Comparison of ENCODE assay signal across 11 cellular contexts in the genomic region with DNA sequence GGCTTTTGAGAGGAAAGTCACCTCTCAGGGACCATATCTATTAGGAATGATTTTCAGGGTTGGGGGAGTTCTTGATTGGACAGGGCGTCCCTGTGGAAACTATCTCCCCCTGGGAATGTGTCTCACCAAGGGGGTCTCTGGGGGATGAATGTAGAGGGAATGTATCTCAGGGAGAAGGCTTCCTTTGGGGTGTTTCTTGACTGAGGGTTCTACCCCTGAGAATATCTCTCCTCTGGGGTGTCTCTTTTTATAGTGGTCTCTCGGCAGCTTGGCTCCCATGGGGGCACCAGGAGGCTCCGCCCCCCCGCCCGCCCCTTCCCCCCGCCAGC. TPM values are rescaled to one million over a fixed set of nuclear protein-coding genes. Genes with fewer than 3 reads are reported as not detected.
A peak's percentile ranks its signal among the peaks of the same experiment; 100 is the strongest.
DNase-seq lines count a peak whose midpoint lies in the region; TF ChIP-seq lines count a peak whose summit lies in the region.
"Had no signal": no experiment of that assay in that cellular context is flagged by ENCODE, and none has a peak within 500 bp of the region (broad histone marks: within the 10 kb centered on the region; RNA-seq: fewer than 3 reads in every experiment).

No MANE protein-coding gene starts in this region.

- no peak overlapping the region for H2BK120ac ChIP-seq in neuronal stem cell (ENCODE audit: low read depth, low read length)

- no peak overlapping the region for H4K8ac ChIP-seq in neuronal stem cell (ENCODE audit: low read depth, low read length)

- no peak overlapping the region for H3K14ac ChIP-seq in neuronal stem cell (ENCODE audit: low read length)

- H3K4me1 Mint-ChIP-seq in brain, result peaks cover 49% of the 10 kb centered on the region

- no peak overlapping the region for H2BK5ac ChIP-seq in neuronal stem cell (ENCODE audit: low read length)

- H3K4ac ChIP-seq in neuronal stem cell (ENCODE audit: low read length), result no peak overlapping the region

- no peak overlapping the region for H2BK15ac ChIP-seq in neuronal stem cell (ENCODE audit: low read length)

- peak; percentile 75 for DNase-seq in NCI-H2171 treated with DMSO at 0.1 percent for 48 hours (lab: John Stamatoyannopoulos, UW)
- no peak for DNase-seq in NCI-H2171 (lab: John Stamatoyannopoulos, UW)
- DNase-seq in neuronal stem cell (ENCODE audit: low spot score), result no peak
- no peak for DNase-seq in GM19238 (ENCODE audit: insufficient read length, low spot score)
- no peak for DNase-seq in HT-29 (ENCODE audit: low spot score)
- DNase-seq in mucosa of gallbladder (ENCODE audit: low spot score), result no peak
- DNase-seq: NCI-H526 treated with DMSO at 0.1 percent for 48 hours had no signal

- H3K27ac ChIP-seq in HUES48 (ENCODE audit: low read depth, low read length) (no peak overlapping the region), neuronal stem cell (replicated peaks; ENCODE audit: low read length) (no peak overlapping the region)
- H3K27ac ChIP-seq: HL-60 had no signal

- no peaks in the 10 kb centered on the region for H3K36me3 Mint-ChIP-seq in brain

- no peak overlapping the region for H3K23ac ChIP-seq in neuronal stem cell (ENCODE audit: low read depth, low read length, poor library complexity)

- H3K36me3 ChIP-seq in HUES48 (ENCODE audit: control insufficient read depth, insufficient read depth, low read length) (no peaks in the 10 kb centered on the region), neuronal stem cell (replicated peaks in 1 of 2; ENCODE audit: control insufficient read depth in 2 of 2, insufficient read depth in 2 of 2, low read length in 2 of 2) (no peaks in the 10 kb centered on the region)

- peak overlapping the region; percentile 77 for H3K4me2 ChIP-seq in neuronal stem cell (ENCODE audit: insufficient read depth, low read length, poor library complexity, severe bottlenecking)

- H3K27ac Mint-ChIP-seq in brain, result peak overlapping the region; percentile 9 to 78 (median 62)

- H4K91ac ChIP-seq in neuronal stem cell (ENCODE audit: low read depth, low read length, poor library complexity), result no peak overlapping the region

- no CpG with 5 or more reads among the region's 6 CpGs for WGBS in neuronal stem cell (ENCODE audit: extremely low coverage in 2 of 2, insufficient read length in 2 of 2, insufficient replicate concordance in 1 of 2), 2 donors

- H3K9me3 ChIP-seq in HUES48 (ENCODE audit: control insufficient read depth, insufficient read depth, low read length), result no peaks in the 10 kb centered on the region
- no peaks in the 10 kb centered on the region for H3K9me3 ChIP-seq in neuronal stem cell (replicated peaks in 1 of 2; ENCODE audit: control insufficient read depth in 2 of 2, insufficient read depth in 1 of 2, low read depth in 1 of 2, low read length in 2 of 2)

- H3K4me3 Mint-ChIP-seq in brain, result peak overlapping the region; percentile 79 to 95 (median 88)

- peaks cover 8% of the 10 kb centered on the region for H3K4me1 ChIP-seq in HUES48 (ENCODE audit: control insufficient read depth, insufficient read depth, low read length)
- peaks cover 5 to 9% of the 10 kb centered on the region in 2 donors for H3K4me1 ChIP-seq in neuronal stem cell (ENCODE audit: control insufficient read depth in 2 of 2, insufficient read depth in 1 of 2, low read depth in 1 of 2, low read length in 2 of 2)

- no peak overlapping the region for H2AFZ ChIP-seq in neuronal stem cell (ENCODE audit: low read length)

- no peak overlapping the region for H2BK12ac ChIP-seq in neuronal stem cell (ENCODE audit: low read length)

- peaks cover 21% of the 10 kb centered on the region for H3K27me3 ChIP-seq in HUES48 (ENCODE audit: control insufficient read depth, insufficient read depth, low read length)
- peaks cover 12 to 76% (median 62%) of the 10 kb centered on the region in 3 experiments for H3K27me3 ChIP-seq in neuronal stem cell (ENCODE audit: control insufficient read depth in 3 of 3, insufficient read depth in 3 of 3, low read depth in 1 of 3, low read length in 3 of 3)

- no peak overlapping the region for H3K18ac ChIP-seq in neuronal stem cell (ENCODE audit: low read length)

- H3K9ac ChIP-seq in HUES48 (ENCODE audit: low read depth, low read length) (no peak overlapping the region), neuronal stem cell (ENCODE audit: low read depth, low read length, poor library complexity) (no peak overlapping the region)

- H2AK5ac ChIP-seq in neuronal stem cell (ENCODE audit: low read depth, low read length), result no peak overlapping the region

- H3K4me3 ChIP-seq in HUES48 (ENCODE audit: low read depth, low read length) (peak overlapping the region; percentile 30; the same call in 1 of the 2 replicates), neuronal stem cell (ENCODE audit: low read length in 2 of 2) (peak overlapping the region in 1 of 2 donors; percentile 5)

- TF ChIP-seq CTCF in brain (conservative IDR thresholded peaks at IDR 0.05), result no peak

- peaks cover 87% of the 10 kb centered on the region for H3K27me3 Mint-ChIP-seq in brain

- H3K9me3 Mint-ChIP-seq in brain, result peaks cover 0 to 23% (median 3%) of the 10 kb centered on the region in 5 experiments

- no peaks in the 10 kb centered on the region for H3K79me1 ChIP-seq in neuronal stem cell (ENCODE audit: low read depth, low read length)

RNA-seq across cellular contexts. Expression of a gene that starts 1.0 kb away (rescaled TPM):
- 20.0 TPM for polyA plus RNA-seq in brain (ENCODE audit: insufficient read depth, low read depth, low replicate concordance)
- 0.24 TPM for polyA plus RNA-seq in neuronal stem cell (2013, experiment 1 of 2)
- 0.19 TPM for polyA plus RNA-seq in neuronal stem cell (2013, experiment 2 of 2)
- total RNA-seq in HT-29 (2014; rRNA removed; shearing (Covaris generic)), result 0.13 and 0.16 TPM in 2 replicates
- not detected for total RNA-seq in mucosa of gallbladder
- total RNA-seq: H4 had no signal

RNA-seq across cellular contexts. Expression of a gene that starts 4.9 kb away (rescaled TPM):
- 33.7 TPM for polyA plus RNA-seq in brain (ENCODE audit: insufficient read depth, low read depth, low replicate concordance)
- polyA plus RNA-seq in neuronal stem cell (2013, experiment 1 of 2), result 11.7 TPM
- 10.6 TPM for polyA plus RNA-seq in neuronal stem cell (2013, experiment 2 of 2)
- total RNA-seq in HT-29 (2014; rRNA removed; shearing (Covaris generic)), result 0.58 and 1.7 TPM in 2 replicates
- total RNA-seq in mucosa of gallbladder, result 0.83 TPM

RNA-seq across cellular contexts. Expression of a gene that starts 27.0 kb away (rescaled TPM):
- 119 TPM for polyA plus RNA-seq in brain (ENCODE audit: insufficient read depth, low read depth, low replicate concordance)
- 28.6 TPM for polyA plus RNA-seq in neuronal stem cell (2013, experiment 1 of 2)
- 28.7 TPM for polyA plus RNA-seq in neuronal stem cell (2013, experiment 2 of 2)
- 48.2 and 55.4 TPM in 2 replicates for total RNA-seq in HT-29 (2014; rRNA removed; shearing (Covaris generic))
- total RNA-seq in mucosa of gallbladder, result 7.3 TPM

RNA-seq across cellular contexts. Expression of a gene that starts 31.5 kb away (rescaled TPM):
- polyA plus RNA-seq in brain (ENCODE audit: insufficient read depth, low read depth, low replicate concordance), result 48.0 TPM
- 26.3 TPM for polyA plus RNA-seq in neuronal stem cell (2013, experiment 1 of 2)
- 22.2 TPM for polyA plus RNA-seq in neuronal stem cell (2013, experiment 2 of 2)
- total RNA-seq in HT-29 (2014; rRNA removed; shearing (Covaris generic)), result 0.10 TPM in 1 of 2 replicates, not detected in the other
- 4.1 TPM for total RNA-seq in mucosa of gallbladder
- total RNA-seq: H4 had no signal

RNA-seq across cellular contexts. Expression of a gene that starts 31.8 kb away (rescaled TPM):
- polyA plus RNA-seq in brain (ENCODE audit: insufficient read depth, low read depth, low replicate concordance), result 1,078 TPM
- 509 TPM for polyA plus RNA-seq in neuronal stem cell (2013, experiment 1 of 2)
- polyA plus RNA-seq in neuronal stem cell (2013, experiment 2 of 2), result 486 TPM
- 378 and 396 TPM in 2 replicates for total RNA-seq in HT-29 (2014; rRNA removed; shearing (Covaris generic))
- 319 TPM for total RNA-seq in mucosa of gallbladder
